8 cellular contexts compared by ENCODE assay signal in genomic region chr7:100101016-100101862, GRCh38. TPM values are rescaled to one million over a fixed set of nuclear protein-coding genes. Genes with fewer than 3 reads are reported as not detected.
A peak's percentile ranks its signal among the peaks of the same experiment; 100 is the strongest.
DNase-seq lines count a peak whose midpoint lies in the region; ATAC-seq and TF ChIP-seq lines count a peak whose summit lies in the region.

TSS of gene AP4M1 (plus strand) at chr7:100101643. CDS start at chr7:100101715, 72 bp downstream.
TSS of gene MCM7 (minus strand) at chr7:100101397. CDS start at chr7:100101294, 103 bp downstream.

- H3K27ac ChIP-seq in KMS-11 (peak within 1 kb of the TSS; percentile 98), Peyer's patch (peak within 1 kb of the TSS; percentile 79 to 99 (median 97))

- TF ChIP-seq CTCF in KMS-11 (conservative IDR thresholded peaks at IDR 0.05; ENCODE audit: low read depth, low read length) (no peak), Peyer's patch (IDR thresholded peaks at IDR 0.05) (no peak)

- H3K4me3 ChIP-seq in KMS-11 (IDR thresholded peaks at IDR 0.05; ENCODE audit: insufficient read depth, low read depth, low read length) (peak within 1 kb of the TSS; percentile 73), Peyer's patch (peak within 1 kb of the TSS; percentile 77 to 98 (median 89))

- H3K27me3 ChIP-seq in KMS-11 (ENCODE audit: insufficient read depth, low read depth) (no peaks in the 10 kb centered on the region), Peyer's patch (no peaks in the 10 kb centered on the region)

- H3K4me1 ChIP-seq in KMS-11 (ENCODE audit: low read depth, poor library complexity, severe bottlenecking) (peaks cover 14% of the 10 kb centered on the region), Peyer's patch (peaks cover 0 to 20% (median 5%) of the 10 kb centered on the region in 4 donors)

- H3K9ac ChIP-seq in KMS-11, result peak within 1 kb of the TSS; percentile 100

- H3K9me3 ChIP-seq in Peyer's patch, result no peaks in the 10 kb centered on the region

- peak in 1 of 2 donors; percentile 25 for TF ChIP-seq POLR2A in Peyer's patch (IDR thresholded peaks at IDR 0.05)

- H2AFZ ChIP-seq in KMS-11 (ENCODE audit: low read depth), result peak within 1 kb of the TSS; percentile 68

- H4K20me1 ChIP-seq in KMS-11 (ENCODE audit: insufficient read depth), result 0 out of 2 replicates have a peak, but pooled peaks cover 5% of the 10 kb centered on the region

- ATAC-seq in GM21737 (IDR thresholded peaks at IDR 0.05; ENCODE audit: unreplicated experiment) (peak; percentile 79), esophagus mucosa (peak; percentile 94)

- H3K4me2 ChIP-seq in KMS-11, result peak within 1 kb of the TSS; percentile 75

- peaks cover 45% of the 10 kb centered on the region for H3K79me2 ChIP-seq in KMS-11 (ENCODE audit: insufficient read depth, low read depth)

- H3K36me3 ChIP-seq in KMS-11 (ENCODE audit: insufficient read depth) (peaks cover 33% of the 10 kb centered on the region; the same call in 1 of the 2 replicates), Peyer's patch (peaks cover 0 to 66% (median 4%) of the 10 kb centered on the region in 3 donors)

- peak; percentile 99 for DNase-seq in DMS53 treated with DMSO at 0.1 percent for 48 hours (lab: John Stamatoyannopoulos, UW; ENCODE audit: unreplicated experiment)
- peak; percentile 97 to 99 (median 99) for DNase-seq in Peyer's patch
- peak; percentile 97 to 99 for DNase-seq in activated T-cell treated with anti-CD3 and anti-CD28 coated beads, Interleukin-2, amount 50 U/mL, for 48 hours
- peak; percentile 100 for DNase-seq in myocyte (ENCODE audit: low read depth)
- peak; percentile 98 for DNase-seq in stimulated activated CD8-positive, alpha-beta memory T cell treated with anti-CD3 and anti-CD28 coated beads, Interleukin-7, amount 100 ng/mL, for 48 hours (ENCODE audit: extremely low read depth in 1 of 2, low read depth in 1 of 2)

RNA-seq across cellular contexts. Expression of gene AP4M1, which starts in this region (rescaled TPM):
- total RNA-seq in Peyer's patch (100 to 1,000 TPM in 1 of 4 donors, 10 to 100 TPM in 3; 28.7 to 119 (median 33.6) TPM), esophagus mucosa (15.1 TPM), myocyte (38.5 and 51.7 TPM in 2 replicates)
- 38.0 TPM for polyA plus RNA-seq in myocyte (2012)

RNA-seq across cellular contexts. Expression of gene MCM7, which starts in this region (rescaled TPM):
- total RNA-seq in Peyer's patch (100 to 1,000 TPM in 1 of 4 donors, 10 to 100 TPM in 3; 42.4 to 139 (median 60.8) TPM), esophagus mucosa (53.0 TPM), myocyte (23.2 and 31.1 TPM in 2 replicates)
- polyA plus RNA-seq in myocyte (2012), result 41.0 TPM

Comparison
In these comparisons a context has a peak if more than half of its experiments do, and no peak if none do; other contexts are left out.
1. Peak in every context shown above with its lines: DNase-seq, ATAC-seq, H3K4me3 ChIP-seq and H3K27ac ChIP-seq.